ENCODE assay signal across 14 cellular contexts in genomic region chr2:102107741-102108070, GRCh38. TPM values are rescaled to one million over a fixed set of nuclear protein-coding genes. Genes with fewer than 3 reads are reported as not detected.
DNase-seq lines count a peak whose midpoint lies in the region; ATAC-seq and TF ChIP-seq lines count a peak whose summit lies in the region.
"Had no signal": no experiment of that assay in that cellular context is flagged by ENCODE, and none has a peak within 500 bp of the region (broad histone marks: within the 10 kb centered on the region; RNA-seq: fewer than 3 reads in every experiment).

No MANE protein-coding gene starts in this region.

- no peak for ATAC-seq in HG03342 (IDR thresholded peaks at IDR 0.05; ENCODE audit: unreplicated experiment)
- no peak for ATAC-seq in HG03432 (IDR thresholded peaks at IDR 0.05; ENCODE audit: unreplicated experiment)
- ATAC-seq: activated CD8-positive, alpha-beta memory T cell treated with anti-CD3 and anti-CD28 coated beads, Interleukin-2, amount 10 ng/mL, durations not matched to agents 7 days and 5 days; HCT116 had no signal

- no peak for TF ChIP-seq CTCF in fibroblast of lung (conservative IDR thresholded peaks at IDR 0.05 in 1 of 2, IDR thresholded peaks at IDR 0.05 in 1 of 2; ENCODE audit: low read depth in 1 of 2, low read length in 2 of 2)

- H3K36me3 ChIP-seq in fibroblast of lung (ENCODE audit: control insufficient read depth, insufficient read depth, low read length), result no peaks in the 10 kb centered on the region
- H3K36me3 ChIP-seq: neutrophil had no signal

- peak overlapping the region; percentile 29 for H3K4me2 ChIP-seq in fibroblast of lung (ENCODE audit: extremely low read depth, insufficient read depth, low read length)

- H3K9ac ChIP-seq in fibroblast of lung (ENCODE audit: insufficient read depth, low read length), result no peak overlapping the region

- no peaks in the 10 kb centered on the region for H3K9me3 ChIP-seq in fibroblast of lung (ENCODE audit: control insufficient read depth, insufficient read depth, low read depth, low read length)
- H3K9me3 ChIP-seq: neutrophil had no signal

- no peaks in the 10 kb centered on the region for H3K79me2 ChIP-seq in fibroblast of lung (ENCODE audit: control insufficient read depth, insufficient read depth, low read length)

- no peak overlapping the region for H3K27ac ChIP-seq in fibroblast of lung (ENCODE audit: insufficient read depth, low read length)
- H3K27ac ChIP-seq: neutrophil had no signal

- no peak overlapping the region for H3K4me3 ChIP-seq in fibroblast of lung (replicated peaks in 1 of 4; ENCODE audit: control extremely low read depth in 1 of 4, insufficient read depth in 1 of 4, low read depth in 3 of 4, low read length in 4 of 4)
- peak overlapping the region; percentile 5 for H3K4me3 ChIP-seq in skeletal muscle cell (ENCODE audit: low read depth, low read length)
- H3K4me3 ChIP-seq: lung had no signal

- H2AFZ ChIP-seq in fibroblast of lung (ENCODE audit: low read length), result no peak overlapping the region

- H4K20me1 ChIP-seq in fibroblast of lung (ENCODE audit: control insufficient read depth, extremely low read depth, insufficient read depth, low read length), result no peaks in the 10 kb centered on the region

- no peaks in the 10 kb centered on the region for H3K27me3 ChIP-seq in fibroblast of lung (ENCODE audit: control insufficient read depth, insufficient read depth, low read length)
- H3K27me3 ChIP-seq: neutrophil had no signal

- peaks cover 8% of the 10 kb centered on the region for H3K4me1 ChIP-seq in fibroblast of lung (ENCODE audit: control insufficient read depth, extremely low read depth, insufficient read depth, low read length)

- DNase-seq in DMS53 (lab: John Stamatoyannopoulos, UW), result peak; percentile 20
- DNase-seq in DMS53 treated with DMSO at 0.1 percent for 48 hours (lab: John Stamatoyannopoulos, UW; ENCODE audit: unreplicated experiment), result no peak
- DNase-seq in HuH-7 (ENCODE audit: low spot score), result peak; percentile 36
- DNase-seq in fibroblast of lung (ENCODE audit: low read depth in 2 of 2), result peak; percentile 59 to 82
- no peak for DNase-seq in skeletal muscle cell (ENCODE audit: low read depth)
- DNase-seq in NCI-H1436 (lab: John Stamatoyannopoulos, UW), result no peak
- DNase-seq: activated CD8-positive, alpha-beta memory T cell treated with anti-CD3 and anti-CD28 coated beads, Interleukin-2, amount 10 ng/mL, durations not matched to agents 7 days and 5 days; DMS153; NCI-H1417 had no signal

RNA-seq across cellular contexts. Expression of gene IL1R1, which starts 34.8 kb away (rescaled TPM):
- 110 and 173 TPM in 2 replicates for total RNA-seq in fibroblast of lung
- polyA plus RNA-seq in fibroblast of lung, result 167 and 232 TPM in 2 replicates
- polyA plus RNA-seq in fibroblast of lung (2012), result 85.0 and 121 TPM in 2 replicates
- polyA minus RNA-seq in fibroblast of lung (ENCODE audit: low replicate concordance), result 62.3 and 67.8 TPM in 2 replicates

Comparison
In these comparisons a context has a peak if more than half of its experiments do, and no peak if none do; other contexts are left out.
1. DNase-seq: peak in DMS53 (single experiment), HuH-7 (single experiment) and fibroblast of lung (2 of 2); none in DMS53 treated with DMSO at 0.1 percent for 48 hours (single experiment), skeletal muscle cell (single experiment) and NCI-H1436 (single experiment).